11 cellular contexts compared by ENCODE assay signal in the genomic region with DNA sequence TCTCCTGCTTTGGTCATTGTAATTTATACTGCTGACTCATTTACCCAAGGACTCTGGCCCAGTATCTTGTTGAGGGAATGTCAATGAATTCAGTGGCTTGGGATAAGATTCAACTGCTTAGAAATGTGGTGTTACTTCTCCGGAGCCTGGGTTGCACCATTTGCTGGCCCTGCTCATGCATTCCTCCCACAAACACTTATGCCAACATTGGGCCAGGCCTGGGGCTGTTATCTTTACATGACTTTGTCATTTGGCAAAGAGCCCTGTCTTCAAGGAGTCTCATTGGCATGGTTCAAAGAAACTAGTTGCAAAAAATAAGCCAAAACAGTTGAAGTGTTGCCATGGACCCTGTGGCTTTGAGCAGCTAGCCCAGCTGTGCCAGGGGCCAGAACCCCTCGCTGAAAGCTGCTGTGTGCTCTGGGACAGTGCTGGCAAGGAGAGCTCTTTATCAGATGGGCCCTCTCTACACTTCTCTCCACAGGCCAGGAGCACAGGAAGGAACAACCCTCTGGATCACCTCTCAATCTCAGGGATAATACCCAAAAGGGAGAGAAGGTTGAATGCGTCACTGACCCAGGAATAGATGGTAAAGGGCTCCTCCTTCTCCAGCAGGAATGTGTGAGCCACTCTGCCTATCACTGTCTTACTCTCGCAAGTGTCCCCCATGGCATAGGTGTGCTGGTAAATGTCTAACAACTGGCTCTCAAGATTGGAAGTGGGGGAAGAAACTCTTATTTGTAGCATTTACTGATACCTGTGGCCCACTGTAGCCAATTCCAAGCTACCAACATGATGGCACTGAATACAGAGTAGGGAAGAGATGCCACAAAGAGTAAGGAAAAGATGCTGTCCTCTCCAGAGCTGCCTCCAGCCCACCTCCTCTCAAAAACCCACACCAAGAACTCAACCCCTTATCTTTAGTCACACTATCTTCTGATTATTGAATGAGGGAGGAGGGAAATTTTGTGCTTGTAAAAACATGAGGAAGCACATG. TPM values are rescaled to one million over a fixed set of nuclear protein-coding genes. Genes with fewer than 3 reads are reported as not detected.
A peak's percentile ranks its signal among the peaks of the same experiment; 100 is the strongest.
DNase-seq lines count a peak whose midpoint lies in the region; ATAC-seq and TF ChIP-seq lines count a peak whose summit lies in the region.
"Had no signal": no experiment of that assay in that cellular context is flagged by ENCODE, and none has a peak within 500 bp of the region (broad histone marks: within the 10 kb centered on the region; RNA-seq: fewer than 3 reads in every experiment).

No MANE protein-coding gene starts in this region.

- DNase-seq in EL, result peak; percentile 98
- DNase-seq in adrenal gland, result peak; percentile 23 to 91 (median 84)
- peak; percentile 49 for DNase-seq in foreskin melanocyte
- DNase-seq in sciatic nerve (ENCODE audit: low spot score), result no peak
- DNase-seq in pons (ENCODE audit: low spot score), result no peak
- no peak for DNase-seq in activated T-cell treated with anti-CD3 and anti-CD28 coated beads for 4 hours
- DNase-seq in glutamatergic neuron, result no peak
- no peak for DNase-seq in smooth muscle cell (lab: John Stamatoyannopoulos, UW; ENCODE audit: unreplicated experiment)
- DNase-seq: esophagus squamous epithelium had no signal

- WGBS in adrenal gland, 4 donors, result 29 to 47% (median 35%) methylated on average over 4 of the region's 4 CpGs
- 38% methylated on average over 4 of the region's 4 CpGs for WGBS in smooth muscle cell (ENCODE audit: low lambda C conversion rate)

- no peak for TF ChIP-seq POLR2A in adrenal gland (IDR thresholded peaks at IDR 0.05)

- H3K4me1 ChIP-seq in adrenal gland (replicated peaks in 1 of 2), result peaks cover 0 to 11% of the 10 kb centered on the region in 2 donors
- H3K4me1 ChIP-seq in smooth muscle cell (ENCODE audit: low read depth), result no peaks in the 10 kb centered on the region

- H3F3A ChIP-seq in smooth muscle cell (ENCODE audit: low read depth), result no peaks in the 10 kb centered on the region

- no peak overlapping the region for H3K9ac ChIP-seq in smooth muscle cell (ENCODE audit: low read depth)

- peak; percentile 74 for ATAC-seq in sciatic nerve
- ATAC-seq: activated CD4-positive, CD25-positive, alpha-beta regulatory T cell treated with anti-CD3 and anti-CD28 coated beads, Interleukin-2, amount 50 U/mL, for 24 hours had no signal

- H3K27me3 Mint-ChIP-seq in glutamatergic neuron (ENCODE audit: unreplicated experiment), result no peaks in the 10 kb centered on the region
- H3K27me3 Mint-ChIP-seq: activated naive CD4-positive, alpha-beta T cell treated with anti-CD3 and anti-CD28 coated beads, Interleukin-2, amount 50 U/mL, for 24 hours had no signal

- H3K9me3 ChIP-seq in adrenal gland (replicated peaks in 1 of 3) (no peaks in the 10 kb centered on the region), smooth muscle cell (replicated peaks; ENCODE audit: low read depth) (no peaks in the 10 kb centered on the region)
- H3K9me3 ChIP-seq: esophagus squamous epithelium had no signal

- H3K4me3 ChIP-seq in adrenal gland (no peak overlapping the region), smooth muscle cell (no peak overlapping the region)
- H3K4me3 ChIP-seq: esophagus squamous epithelium had no signal

- H3K79me2 ChIP-seq in smooth muscle cell (ENCODE audit: low read depth), result no peaks in the 10 kb centered on the region

- no peaks in the 10 kb centered on the region for H4K20me1 ChIP-seq in smooth muscle cell (ENCODE audit: low read depth)

- no peak overlapping the region for H3K4me3 Mint-ChIP-seq in glutamatergic neuron (ENCODE audit: unreplicated experiment)
- H3K4me3 Mint-ChIP-seq: activated naive CD4-positive, alpha-beta T cell treated with anti-CD3 and anti-CD28 coated beads, Interleukin-2, amount 50 U/mL, for 24 hours had no signal

- no peaks in the 10 kb centered on the region for H3K36me3 Mint-ChIP-seq in glutamatergic neuron (ENCODE audit: unreplicated experiment)
- H3K36me3 Mint-ChIP-seq: activated naive CD4-positive, alpha-beta T cell treated with anti-CD3 and anti-CD28 coated beads, Interleukin-2, amount 50 U/mL, for 24 hours had no signal

- no peak for TF ChIP-seq CTCF in adrenal gland (IDR thresholded peaks at IDR 0.05)
- TF ChIP-seq CTCF in glutamatergic neuron (IDR thresholded peaks at IDR 0.05; ENCODE audit: partially characterized antibody, unreplicated experiment), result no peak
- TF ChIP-seq CTCF in smooth muscle cell (IDR thresholded peaks at IDR 0.05; ENCODE audit: borderline replicate concordance, insufficient read depth, poor library complexity, severe bottlenecking), result no peak

- no peak overlapping the region for H2AFZ ChIP-seq in smooth muscle cell (ENCODE audit: low read depth)

- H3K4me1 Mint-ChIP-seq in glutamatergic neuron (ENCODE audit: low read depth, unreplicated experiment), result no peaks in the 10 kb centered on the region
- H3K4me1 Mint-ChIP-seq: activated naive CD4-positive, alpha-beta T cell treated with anti-CD3 and anti-CD28 coated beads, Interleukin-2, amount 50 U/mL, for 24 hours had no signal

- H3K27me3 ChIP-seq in adrenal gland (no peaks in the 10 kb centered on the region), smooth muscle cell (ENCODE audit: low read depth) (peaks cover 2% of the 10 kb centered on the region)
- H3K27me3 ChIP-seq: esophagus squamous epithelium had no signal

- no peak overlapping the region for H3K27ac Mint-ChIP-seq in glutamatergic neuron (ENCODE audit: unreplicated experiment)
- H3K27ac Mint-ChIP-seq: activated naive CD4-positive, alpha-beta T cell treated with anti-CD3 and anti-CD28 coated beads, Interleukin-2, amount 50 U/mL, for 24 hours had no signal

- peak overlapping the region in 2 of 5 donors; percentile 17 to 68 for H3K27ac ChIP-seq in adrenal gland
- no peak overlapping the region for H3K27ac ChIP-seq in smooth muscle cell (ENCODE audit: low read depth)

- no peak overlapping the region for H3K4me2 ChIP-seq in smooth muscle cell

- H3K9me3 Mint-ChIP-seq in glutamatergic neuron (ENCODE audit: unreplicated experiment), result no peaks in the 10 kb centered on the region
- H3K9me3 Mint-ChIP-seq: activated naive CD4-positive, alpha-beta T cell treated with anti-CD3 and anti-CD28 coated beads, Interleukin-2, amount 50 U/mL, for 24 hours had no signal

- intact Hi-C loops in adrenal gland (cut with DNase I) (no loop called here), sciatic nerve (cut with DNase I) (no loop called here)

- H3K36me3 ChIP-seq in adrenal gland (replicated peaks in 1 of 2), result no peaks in the 10 kb centered on the region
- H3K36me3 ChIP-seq in smooth muscle cell (ENCODE audit: low read depth), result no peaks in the 10 kb centered on the region
- H3K36me3 ChIP-seq: esophagus squamous epithelium had no signal

RNA-seq across cellular contexts. Expression of a gene that starts 23.5 kb away (rescaled TPM):
- 1 to 10 TPM in 7 of 8 donors, under 1 TPM in 1; 0.88 to 9.9 (median 3.9) TPM for total RNA-seq in adrenal gland
- polyA plus RNA-seq in adrenal gland, result 1 to 10 TPM; 1.1 to 2.6 (median 1.5) TPM
- total RNA-seq in sciatic nerve, result 23.3 TPM
- total RNA-seq in glutamatergic neuron (ENCODE audit: unreplicated experiment), result 3.3 TPM
- total RNA-seq in smooth muscle cell, result 2.7 and 6.9 TPM in 2 replicates
- polyA plus RNA-seq in smooth muscle cell, result 0.48 and 1.2 TPM in 2 replicates

Comparison
In these comparisons a context has a peak if more than half of its experiments do, and no peak if none do; other contexts are left out.
1. DNase-seq: peak in EL (single experiment), adrenal gland (7 of 7) and foreskin melanocyte (single experiment); none in sciatic nerve (single experiment), pons (single experiment), activated T-cell treated with anti-CD3 and anti-CD28 coated beads for 4 hours (single experiment), glutamatergic neuron (single experiment) and smooth muscle cell (single experiment).